In the genomic region with DNA sequence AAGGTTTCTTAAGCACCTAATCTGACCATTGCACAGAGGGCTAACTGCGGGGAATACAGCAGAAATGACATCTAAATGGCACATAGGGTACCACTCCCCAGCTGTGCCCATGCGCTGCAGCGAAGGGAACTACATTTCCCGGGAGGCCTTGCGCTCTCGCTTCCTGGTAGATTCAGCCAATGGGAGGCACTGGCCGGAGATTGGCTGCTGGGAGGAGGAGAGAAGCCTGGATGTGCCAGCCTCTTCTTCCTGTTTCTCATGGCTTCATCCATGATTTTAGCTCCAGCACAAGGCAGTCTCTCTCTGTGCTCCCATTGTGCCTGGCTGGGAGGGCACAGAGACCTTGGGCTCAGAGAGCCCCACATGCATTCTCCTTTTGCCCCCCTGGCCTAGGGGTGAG, we compare ENCODE assay signal across 8 cellular contexts.
DNase-seq lines count a peak whose midpoint lies in the region; ATAC-seq, FAIRE-seq and TF ChIP-seq lines count a peak whose summit lies in the region.

No MANE protein-coding gene starts in this region.

- peaks cover 4% of the 10 kb centered on the region for H3K4me1 Mint-ChIP-seq in astrocyte (ENCODE audit: low read depth, unreplicated experiment)
- H3K4me1 Mint-ChIP-seq in activated CD4-positive, alpha-beta memory T cell treated with anti-CD3 and anti-CD28 coated beads, Interleukin-2, amount 10 ng/mL, durations not matched to agents 7 days and 5 days: no peaks in the 10 kb centered on the region

- DNase-seq in NCI-H146 (lab: John Stamatoyannopoulos, UW) (peak; percentile 85), astrocyte (ENCODE audit: low read depth) (peak; percentile 15), kidney tubule cell (ENCODE audit: low spot score) (peak; percentile 60)
- no peak for DNase-seq in activated CD4-positive, alpha-beta memory T cell treated with anti-CD3 and anti-CD28 coated beads, Interleukin-2, amount 10 ng/mL, durations not matched to agents 7 days and 5 days

- peaks cover 6% of the 10 kb centered on the region for H3K9me3 Mint-ChIP-seq in astrocyte (ENCODE audit: unreplicated experiment)
- H3K9me3 Mint-ChIP-seq in activated CD4-positive, alpha-beta memory T cell treated with anti-CD3 and anti-CD28 coated beads, Interleukin-2, amount 10 ng/mL, durations not matched to agents 7 days and 5 days: no peaks in the 10 kb centered on the region

- H3K36me3 ChIP-seq in astrocyte (ENCODE audit: insufficient read depth, low read length): no peaks in the 10 kb centered on the region

- no peaks in the 10 kb centered on the region for H4K20me1 ChIP-seq in astrocyte (ENCODE audit: insufficient read depth, low read length)

- CTCF ChIA-PET in activated CD4-positive, alpha-beta memory T cell treated with anti-CD3 and anti-CD28 coated beads, Interleukin-2, amount 10 ng/mL, durations not matched to agents 7 days and 5 days (lab: Charles Lee): interaction anchor here (1.5 kb wide), 1 partner anchor 347 kb away, joined by 8 read pairs; no protein-coding TSS in a partner anchor

- no peak for FAIRE-seq in astrocyte (lab: Jason Lieb, UNC)

- H3K36me3 Mint-ChIP-seq in astrocyte (ENCODE audit: low read depth, unreplicated experiment): no peaks in the 10 kb centered on the region
- H3K36me3 Mint-ChIP-seq in activated CD4-positive, alpha-beta memory T cell treated with anti-CD3 and anti-CD28 coated beads, Interleukin-2, amount 10 ng/mL, durations not matched to agents 7 days and 5 days (ENCODE audit: low read depth): no peaks in the 10 kb centered on the region

- H3K4me1 ChIP-seq in astrocyte (ENCODE audit: insufficient read depth, low read length): no peaks in the 10 kb centered on the region

- H3K4me2 ChIP-seq in astrocyte (ENCODE audit: low read length): no peak overlapping the region

- no peak overlapping the region for H3K4me3 ChIP-seq in astrocyte (ENCODE audit: insufficient read depth, low read depth, low read length)

- H3K27ac ChIP-seq in astrocyte (ENCODE audit: low read depth, low read length): no peak overlapping the region

- H3K27me3 Mint-ChIP-seq in astrocyte (ENCODE audit: low read depth, unreplicated experiment): peaks cover 23% of the 10 kb centered on the region
- no peaks in the 10 kb centered on the region for H3K27me3 Mint-ChIP-seq in activated CD4-positive, alpha-beta memory T cell treated with anti-CD3 and anti-CD28 coated beads, Interleukin-2, amount 10 ng/mL, durations not matched to agents 7 days and 5 days

- no peak overlapping the region for H3K27ac Mint-ChIP-seq in astrocyte (ENCODE audit: unreplicated experiment)
- H3K27ac Mint-ChIP-seq in activated CD4-positive, alpha-beta memory T cell treated with anti-CD3 and anti-CD28 coated beads, Interleukin-2, amount 10 ng/mL, durations not matched to agents 7 days and 5 days: no peak overlapping the region

- no peak overlapping the region for H3K4me3 Mint-ChIP-seq in astrocyte (ENCODE audit: unreplicated experiment)
- no peak overlapping the region for H3K4me3 Mint-ChIP-seq in activated CD4-positive, alpha-beta memory T cell treated with anti-CD3 and anti-CD28 coated beads, Interleukin-2, amount 10 ng/mL, durations not matched to agents 7 days and 5 days

- peak; percentile 55 for ATAC-seq in GM18868 (IDR thresholded peaks at IDR 0.05; ENCODE audit: unreplicated experiment)
- no peak for ATAC-seq in HG03139 (IDR thresholded peaks at IDR 0.05; ENCODE audit: unreplicated experiment)
- ATAC-seq in GM21529 (IDR thresholded peaks at IDR 0.05; ENCODE audit: unreplicated experiment): no peak
- no peak for ATAC-seq in HG03175 (IDR thresholded peaks at IDR 0.05; ENCODE audit: unreplicated experiment)

- peak overlapping the region; percentile 66 for H2AFZ ChIP-seq in astrocyte (ENCODE audit: low read depth, low read length)

- POLR2A ChIA-PET in activated CD4-positive, alpha-beta memory T cell treated with anti-CD3 and anti-CD28 coated beads, Interleukin-2, amount 10 ng/mL, durations not matched to agents 7 days and 5 days (lab: Charles Lee): no interaction called here

- no peaks in the 10 kb centered on the region for H3K9me3 ChIP-seq in astrocyte (ENCODE audit: insufficient read depth, low read depth, low read length)

- no peaks in the 10 kb centered on the region for H3K79me2 ChIP-seq in astrocyte (ENCODE audit: insufficient read depth, low read length)

- H3K9ac ChIP-seq in astrocyte (ENCODE audit: low read length): no peak overlapping the region

- no peaks in the 10 kb centered on the region for H3K27me3 ChIP-seq in astrocyte (ENCODE audit: insufficient read depth, low read length)

- TF ChIP-seq CTCF in astrocyte (IDR thresholded peaks at IDR 0.05; ENCODE audit: insufficient read depth, low read depth, low read length): no peak
